ENCODE assay signal across 9 cellular contexts in genomic region chr4:153142700-153143438, GRCh38.
DNase-seq lines count a peak whose midpoint lies in the region; ATAC-seq, FAIRE-seq and TF ChIP-seq lines count a peak whose summit lies in the region.
"Had no signal": no experiment of that assay in that cellular context is flagged by ENCODE, and none has a peak within 500 bp of the region (broad histone marks: within the 10 kb centered on the region; RNA-seq: fewer than 3 reads in every experiment).

No MANE protein-coding gene starts in this region.

- intact Hi-C loops in kidney (cut with DNase I): loop anchor here (10.0 kb wide), 2 partner anchors 182 to 432 kb away; no protein-coding TSS in a partner anchor

- peak; percentile 54 for FAIRE-seq in kidney (lab: Jason Lieb, UNC)

- H3K79me2 ChIP-seq in ACC112 (ENCODE audit: control insufficient read depth, insufficient read depth, low read length, unreplicated experiment): no peaks in the 10 kb centered on the region

- H3K27ac ChIP-seq in ACC112 (ENCODE audit: low read depth, low read length) (peak overlapping the region; percentile 24), caudate nucleus (ENCODE audit: low read depth, low read length) (peak overlapping the region; percentile 52), kidney (ENCODE audit: low read depth in 2 of 2, low read length in 2 of 2) (peak overlapping the region in 1 of 2 donors; percentile 45)

- peak overlapping the region; percentile 18 for H2AFZ ChIP-seq in ACC112 (ENCODE audit: low read length, unreplicated experiment)

- H3K4me3 ChIP-seq in ACC112 (ENCODE audit: low read depth, low read length) (peak overlapping the region; percentile 33; the same call in 1 of the 2 replicates), kidney (ENCODE audit: low read length in 2 of 2) (peak overlapping the region; percentile 21 to 37)

- peak; percentile 77 for DNase-seq in NCI-H2029 (lab: John Stamatoyannopoulos, UW)
- peak; percentile 29 for DNase-seq in T-helper 9 cell
- DNase-seq in caudate nucleus (lab: John Stamatoyannopoulos, UW): peak in 56 of 61 donors; percentile 10 to 88 (median 61)
- DNase-seq in kidney: peak; percentile 82
- peak; percentile 19 to 37 for DNase-seq in stimulated activated CD4-positive, alpha-beta T cell treated with anti-CD3 and anti-CD28 coated beads, Interleukin-1b, Interleukin-23, amount 100 ng/mL, for 4 hours (ENCODE audit: low read depth in 2 of 2)
- DNase-seq: naive B cell had no signal

- no peaks in the 10 kb centered on the region for H3K9me3 ChIP-seq in kidney (ENCODE audit: control insufficient read depth in 1 of 2, low read length in 2 of 2)

- peak; percentile 84 for TF ChIP-seq CTCF in kidney (IDR thresholded peaks at IDR 0.05; ENCODE audit: borderline replicate concordance, extremely low read depth, insufficient read depth)

- no peaks in the 10 kb centered on the region for H3K36me3 ChIP-seq in ACC112 (ENCODE audit: insufficient read depth, low read length)
- H3K36me3 ChIP-seq in kidney (ENCODE audit: control insufficient read depth in 1 of 2, insufficient read depth in 2 of 2, low read length in 2 of 2): no peaks in the 10 kb centered on the region

- ATAC-seq in GM18907 (IDR thresholded peaks at IDR 0.05; ENCODE audit: unreplicated experiment) (peak; percentile 61), GM21360 (IDR thresholded peaks at IDR 0.05; ENCODE audit: unreplicated experiment) (no peak)

- H3K4me1 ChIP-seq in ACC112 (ENCODE audit: control insufficient read depth, insufficient read depth, low read length, unreplicated experiment) (peaks cover 23% of the 10 kb centered on the region), kidney (ENCODE audit: control insufficient read depth in 1 of 2, insufficient read depth in 1 of 2, low read depth in 1 of 2, low read length in 2 of 2) (peaks cover 0 to 5% of the 10 kb centered on the region in 2 donors)

- no peaks in the 10 kb centered on the region for H3K27me3 ChIP-seq in ACC112 (ENCODE audit: insufficient read depth, low read length)

- peak overlapping the region; percentile 4 to 25 for H3K9ac ChIP-seq in kidney (ENCODE audit: low read length in 2 of 2)

Comparison
In these comparisons a context has a peak if more than half of its experiments do, and no peak if none do; other contexts are left out.
1. DNase-seq: peak in every context shown above with its lines; median percentile 82 in kidney; 77 in NCI-H2029; 61 in caudate nucleus; 29 in T-helper 9 cell; 28 in stimulated activated CD4-positive, alpha-beta T cell treated with anti-CD3 and anti-CD28 coated beads, Interleukin-1b, Interleukin-23, amount 100 ng/mL, for 4 hours.